ENCODE assay signal across 1 cellular context in genomic region chr10:73096452-73097304, GRCh38.
TF ChIP-seq lines count a peak whose summit lies in the region.

TSS of gene P4HA1 (minus strand) at chr10:73096866. CDS start at chr10:73074883, 21,983 bp downstream.

TF ChIP-seq in HepG2, 621 proteins besides CTCF, POLR2A, EP300 and RAD21 (continued from another document and continues in another):
- peak; percentile 78 for TF ChIP-seq ZNF574 (CRISPR knock-in tag; IDR thresholded peaks at IDR 0.05)
- TF ChIP-seq ATF7 (IDR thresholded peaks at IDR 0.05), result no peak
- no peak for TF ChIP-seq ATF7 (CRISPR knock-in tag; IDR thresholded peaks at IDR 0.05)
- TF ChIP-seq SKI (IDR thresholded peaks at IDR 0.05; ENCODE audit: partially characterized antibody), result peak; percentile 63
- no peak for TF ChIP-seq CEBPZ (IDR thresholded peaks at IDR 0.05; ENCODE audit: low read length)
- no peak for TF ChIP-seq ZNF260 (CRISPR knock-in tag; IDR thresholded peaks at IDR 0.05; ENCODE audit: borderline replicate concordance, low read depth)
- TF ChIP-seq MXD3 (CRISPR knock-in tag; IDR thresholded peaks at IDR 0.05), result peak; percentile 83; the same call in 1 of the 2 replicates
- TF ChIP-seq SMAD3 (CRISPR knock-in tag; IDR thresholded peaks at IDR 0.05), result peak; percentile 84
- TF ChIP-seq ZNF136 (CRISPR knock-in tag; IDR thresholded peaks at IDR 0.05; ENCODE audit: low read depth), result peak; percentile 73; the same call in 1 of the 2 replicates
- no peak for TF ChIP-seq SMC3 (IDR thresholded peaks at IDR 0.05; ENCODE audit: low read length)
- no peak for TF ChIP-seq HNRNPH1 (optimal IDR thresholded peaks at IDR 0.05; ENCODE audit: low read depth, low read length)
- TF ChIP-seq ZNF703 (CRISPR knock-in tag; IDR thresholded peaks at IDR 0.05; ENCODE audit: borderline replicate concordance), result no peak
- peak; percentile 33; the same call in 1 of the 2 replicates for TF ChIP-seq TFAP4 (IDR thresholded peaks at IDR 0.05; ENCODE audit: borderline replicate concordance, low read depth)
- peak; percentile 76 for TF ChIP-seq ZBTB25 (CRISPR knock-in tag; IDR thresholded peaks at IDR 0.05)
- no peak for TF ChIP-seq ZNF7 (CRISPR knock-in tag; IDR thresholded peaks at IDR 0.05)
- peak; percentile 46; the same call in 1 of the 2 replicates for TF ChIP-seq ESRRA (CRISPR knock-in tag; IDR thresholded peaks at IDR 0.05; ENCODE audit: low read depth)
- TF ChIP-seq GLI4 (CRISPR knock-in tag; IDR thresholded peaks at IDR 0.05; ENCODE audit: borderline replicate concordance), result no peak
- TF ChIP-seq ZNF547 (CRISPR knock-in tag; IDR thresholded peaks at IDR 0.05), result peak; percentile 90
- no peak for TF ChIP-seq TRIM22 (IDR thresholded peaks at IDR 0.05)
- TF ChIP-seq NRL (CRISPR knock-in tag; IDR thresholded peaks at IDR 0.05; ENCODE audit: borderline replicate concordance), result peak; percentile 73; the same call in 1 of the 2 replicates
- 0 out of 2 replicates have a peak, but pooled peaks have one; percentile 76 for TF ChIP-seq CREB3 (CRISPR knock-in tag; IDR thresholded peaks at IDR 0.05)
- TF ChIP-seq SETDB1 (CRISPR knock-in tag; IDR thresholded peaks at IDR 0.05; ENCODE audit: borderline replicate concordance), result no peak
- TF ChIP-seq NCOA1 (CRISPR knock-in tag; IDR thresholded peaks at IDR 0.05), result no peak
- TF ChIP-seq ZNF619 (CRISPR knock-in tag; IDR thresholded peaks at IDR 0.05), result peak; percentile 95
- no peak for TF ChIP-seq ZNF224 (CRISPR knock-in tag; IDR thresholded peaks at IDR 0.05)
- TF ChIP-seq ZNF549 (CRISPR knock-in tag; IDR thresholded peaks at IDR 0.05), result no peak
- no peak for TF ChIP-seq NR3C1 (CRISPR knock-in tag; IDR thresholded peaks at IDR 0.05)
- no peak for TF ChIP-seq ZBTB7A (CRISPR knock-in tag; IDR thresholded peaks at IDR 0.05)
- TF ChIP-seq ZNF605 (CRISPR knock-in tag; IDR thresholded peaks at IDR 0.05), result peak; percentile 90; the same call in 1 of the 2 replicates
- TF ChIP-seq ZNF704 (CRISPR knock-in tag; IDR thresholded peaks at IDR 0.05; ENCODE audit: borderline replicate concordance), result peak; percentile 66; the same call in 1 of the 2 replicates
- TF ChIP-seq ZNF354B (CRISPR knock-in tag; IDR thresholded peaks at IDR 0.05), result peak; percentile 56; the same call in 1 of the 2 replicates
- TF ChIP-seq ZNF609 (CRISPR knock-in tag; IDR thresholded peaks at IDR 0.05; ENCODE audit: borderline replicate concordance), result peak; percentile 63; the same call in 1 of the 2 replicates
- TF ChIP-seq MXD4 (CRISPR knock-in tag; IDR thresholded peaks at IDR 0.05), result no peak; the same call in 1 of the 2 replicates
- no peak for TF ChIP-seq ATM (IDR thresholded peaks at IDR 0.05; ENCODE audit: borderline replicate concordance)
- TF ChIP-seq SCMH1 (CRISPR knock-in tag; IDR thresholded peaks at IDR 0.05; ENCODE audit: borderline replicate concordance), result no peak
- peak; percentile 52; the same call in 1 of the 2 replicates for TF ChIP-seq ZNF263 (CRISPR knock-in tag; IDR thresholded peaks at IDR 0.05)
- TF ChIP-seq ZNF121 (CRISPR knock-in tag; IDR thresholded peaks at IDR 0.05), result peak; percentile 64; the same call in 1 of the 2 replicates
- TF ChIP-seq ZNF12 (CRISPR knock-in tag; IDR thresholded peaks at IDR 0.05), result no peak
- no peak for TF ChIP-seq ZNF446 (CRISPR knock-in tag; IDR thresholded peaks at IDR 0.05)
- TF ChIP-seq ZNF639 (CRISPR knock-in tag; conservative IDR thresholded peaks at IDR 0.05), result no peak
- peak; percentile 77; the same call in 1 of the 2 replicates for TF ChIP-seq ZNF749 (CRISPR knock-in tag; IDR thresholded peaks at IDR 0.05; ENCODE audit: borderline replicate concordance)
- peak; percentile 87 for TF ChIP-seq ZNF792 (CRISPR knock-in tag; IDR thresholded peaks at IDR 0.05)
- TF ChIP-seq FOXP1 (IDR thresholded peaks at IDR 0.05), result no peak
- TF ChIP-seq FOXP1 (CRISPR knock-in tag; IDR thresholded peaks at IDR 0.05), result no peak; the same call in 1 of the 2 replicates
